39 cellular contexts compared by ENCODE assay signal in genomic region chr6:157524735-157525134, GRCh38.
"Had no signal": no experiment of that assay in that cellular context is flagged by ENCODE, and none has a peak within 500 bp of the region (broad histone marks: within the 10 kb centered on the region; RNA-seq: fewer than 3 reads in every experiment).

No MANE protein-coding gene starts in this region.

- H3K27ac ChIP-seq: ascending aorta, cardiac muscle cell, VCaP had no signal

- H3K9me3 ChIP-seq: ascending aorta had no signal

- H3K27me3 ChIP-seq: ascending aorta, cardiac muscle cell had no signal

- H3K36me3 ChIP-seq: ascending aorta, cardiac muscle cell had no signal

- H3K27ac Mint-ChIP-seq: activated CD4-positive, alpha-beta memory T cell treated with anti-CD3 and anti-CD28 coated beads, Interleukin-2, amount 10 ng/mL, durations not matched to agents 7 days and 5 days; activated CD4-positive, alpha-beta T cell treated with anti-CD3 and anti-CD28 coated beads for 36 hours; activated CD4-positive, alpha-beta T cell treated with anti-CD3 and anti-CD28 coated beads, Interleukin-2, amount 10 ng/mL, durations not matched to agents 7 days and 5 days; activated CD8-positive, alpha-beta memory T cell treated with anti-CD3 and anti-CD28 coated beads, Interleukin-2, amount 10 ng/mL, durations not matched to agents 7 days and 5 days; activated CD8-positive, alpha-beta T cell treated with anti-CD3 and anti-CD28 coated beads, Interleukin-2, amount 10 ng/mL, durations not matched to agents 7 days and 5 days; activated naive CD4-positive, alpha-beta T cell treated with anti-CD3 and anti-CD28 coated beads, Interleukin-2, amount 10 ng/mL, durations not matched to agents 7 days and 5 days; activated naive CD4-positive, alpha-beta T cell treated with anti-CD3 and anti-CD28 coated beads, Interleukin-2, amount 50 U/mL, for 24 hours; activated naive CD8-positive, alpha-beta T cell; activated naive CD8-positive, alpha-beta T cell treated with anti-CD3 and anti-CD28 coated beads, Interleukin-2, amount 10 ng/mL, durations not matched to agents 7 days and 5 days; activated naive CD8-positive, alpha-beta T cell treated with anti-CD3 and anti-CD28 coated beads, Interleukin-2, amount 50 U/mL, for 24 hours; activated T-cell treated with anti-CD3 and anti-CD28 coated beads, Interleukin-2, amount 50 U/mL, for 24 hours; activated T-helper 2 cell treated with anti-CD3 and anti-CD28 coated beads, Interferon-gamma antibody, Interleukin-2, Interleukin-4, amounts not matched to agents 10 μg/mL and 5 μg/mL and 100 μg/mL, durations not matched to agents 14 hours and 24 hours and 36 hours; brain; T-helper 1 cell treated with Interleukin-12 subunit alpha and Interleukin-12 subunit beta and Interleukin-4 antibody, amounts not matched to agents 30 μg/mL and 1 μg/mL, for 36 hours; T-helper 2 cell treated with Interferon-gamma antibody and Interleukin-4, amounts not matched to agents 5 μg/mL and 100 μg/mL, for 36 hours had no signal

- H3K36me3 Mint-ChIP-seq: activated naive CD4-positive, alpha-beta T cell treated with anti-CD3 and anti-CD28 coated beads, Interleukin-2, amount 50 U/mL, for 24 hours; activated naive CD8-positive, alpha-beta T cell; brain had no signal

- DNase-seq: activated CD4-positive, alpha-beta memory T cell treated with anti-CD3 and anti-CD28 coated beads, Interleukin-2, amount 10 ng/mL, durations not matched to agents 7 days and 5 days; activated CD4-positive, alpha-beta T cell treated with anti-CD3 and anti-CD28 coated beads for 1 hour; activated CD4-positive, alpha-beta T cell treated with anti-CD3 and anti-CD28 coated beads for 36 hours; activated CD4-positive, alpha-beta T cell treated with anti-CD3 and anti-CD28 coated beads for 48 hours; activated CD4-positive, alpha-beta T cell treated with anti-CD3 and anti-CD28 coated beads, Interleukin-2, amount 10 ng/mL, durations not matched to agents 7 days and 5 days; activated CD4-positive, alpha-beta T cell treated with anti-CD3 and anti-CD28 coated beads, Interleukin-2, amount 50 U/mL, for 48 hours; activated CD4-positive, CD25-positive, alpha-beta regulatory T cell; activated CD8-positive, alpha-beta memory T cell treated with anti-CD3 and anti-CD28 coated beads for 24 hours; activated CD8-positive, alpha-beta memory T cell treated with anti-CD3 and anti-CD28 coated beads, Interleukin-2, amount 10 ng/mL, durations not matched to agents 7 days and 5 days; activated CD8-positive, alpha-beta memory T cell treated with anti-CD3 and anti-CD28 coated beads, Interleukin-2, amount 50 U/mL, for 48 hours; activated CD8-positive, alpha-beta T cell treated with anti-CD3 and anti-CD28 coated beads, Interleukin-2, amount 10 ng/mL, durations not matched to agents 7 days and 5 days; activated effector memory CD4-positive, alpha-beta T cell treated with Interleukin-2 at 50 U/mL for 16 hours; activated gamma-delta T cell; activated naive CD4-positive, alpha-beta T cell treated with anti-CD3 and anti-CD28 coated beads, Interleukin-2, amount 10 ng/mL, durations not matched to agents 7 days and 5 days; activated naive CD4-positive, alpha-beta T cell treated with Interleukin-2 at 50 U/mL for 16 hours; activated naive CD8-positive, alpha-beta T cell treated with anti-CD3 and anti-CD28 coated beads, Interleukin-2, amount 10 ng/mL, durations not matched to agents 7 days and 5 days; activated naive CD8-positive, alpha-beta T cell treated with anti-CD3 and anti-CD28 coated beads, Interleukin-2, amount 50 U/mL, for 24 hours; activated T-cell treated with anti-CD3 and anti-CD28 coated beads, Interleukin-2, amount 50 U/mL, for 24 hours; activated T-cell treated with anti-CD3 and anti-CD28 coated beads, Interleukin-2, amount 50 U/mL, for 48 hours; amygdala; anterior cingulate cortex; caudate nucleus; cerebellar nuclear complex; T-helper 1 cell; T-helper 2 cell; T-helper 9 cell had no signal

- H3K4me3 ChIP-seq: ascending aorta, cardiac muscle cell had no signal

- H3K27me3 Mint-ChIP-seq: activated CD4-positive, alpha-beta memory T cell treated with anti-CD3 and anti-CD28 coated beads, Interleukin-2, amount 10 ng/mL, durations not matched to agents 7 days and 5 days; activated CD4-positive, alpha-beta T cell treated with anti-CD3 and anti-CD28 coated beads for 36 hours; activated CD4-positive, alpha-beta T cell treated with anti-CD3 and anti-CD28 coated beads, Interleukin-2, amount 10 ng/mL, durations not matched to agents 7 days and 5 days; activated CD8-positive, alpha-beta memory T cell treated with anti-CD3 and anti-CD28 coated beads, Interleukin-2, amount 10 ng/mL, durations not matched to agents 7 days and 5 days; activated naive CD4-positive, alpha-beta T cell treated with anti-CD3 and anti-CD28 coated beads, Interleukin-2, amount 50 U/mL, for 24 hours; activated naive CD8-positive, alpha-beta T cell; activated naive CD8-positive, alpha-beta T cell treated with anti-CD3 and anti-CD28 coated beads, Interleukin-2, amount 10 ng/mL, durations not matched to agents 7 days and 5 days; activated naive CD8-positive, alpha-beta T cell treated with anti-CD3 and anti-CD28 coated beads, Interleukin-2, amount 50 U/mL, for 24 hours; activated T-cell treated with anti-CD3 and anti-CD28 coated beads, Interleukin-2, amount 50 U/mL, for 24 hours; brain; central memory CD8-positive, alpha-beta T cell had no signal

- ATAC-seq: activated CD4-positive, alpha-beta T cell treated with anti-CD3 and anti-CD28 coated beads for 36 hours; activated CD4-positive, CD25-positive, alpha-beta regulatory T cell treated with anti-CD3 and anti-CD28 coated beads, Interleukin-2, amount 50 U/mL, for 24 hours; activated CD8-positive, alpha-beta memory T cell treated with anti-CD3 and anti-CD28 coated beads, Interleukin-2, amount 10 ng/mL, durations not matched to agents 7 days and 5 days; activated CD8-positive, alpha-beta T cell treated with anti-CD3 and anti-CD28 coated beads, Interleukin-2, amount 10 ng/mL, durations not matched to agents 7 days and 5 days; activated naive CD8-positive, alpha-beta T cell treated with anti-CD3 and anti-CD28 coated beads, Interleukin-2, amount 50 U/mL, for 24 hours had no signal

- FAIRE-seq: bronchial epithelial cell, TTC549 had no signal

- H3K4me3 Mint-ChIP-seq: activated CD4-positive, alpha-beta memory T cell treated with anti-CD3 and anti-CD28 coated beads, Interleukin-2, amount 10 ng/mL, durations not matched to agents 7 days and 5 days; activated CD4-positive, alpha-beta T cell treated with anti-CD3 and anti-CD28 coated beads for 36 hours; activated CD4-positive, alpha-beta T cell treated with anti-CD3 and anti-CD28 coated beads, Interleukin-2, amount 10 ng/mL, durations not matched to agents 7 days and 5 days; activated CD8-positive, alpha-beta memory T cell treated with anti-CD3 and anti-CD28 coated beads, Interleukin-2, amount 10 ng/mL, durations not matched to agents 7 days and 5 days; activated CD8-positive, alpha-beta T cell treated with anti-CD3 and anti-CD28 coated beads, Interleukin-2, amount 10 ng/mL, durations not matched to agents 7 days and 5 days; activated naive CD4-positive, alpha-beta T cell treated with anti-CD3 and anti-CD28 coated beads, Interleukin-2, amount 10 ng/mL, durations not matched to agents 7 days and 5 days; activated naive CD4-positive, alpha-beta T cell treated with anti-CD3 and anti-CD28 coated beads, Interleukin-2, amount 50 U/mL, for 24 hours; activated naive CD8-positive, alpha-beta T cell; activated naive CD8-positive, alpha-beta T cell treated with anti-CD3 and anti-CD28 coated beads, Interleukin-2, amount 10 ng/mL, durations not matched to agents 7 days and 5 days; activated naive CD8-positive, alpha-beta T cell treated with anti-CD3 and anti-CD28 coated beads, Interleukin-2, amount 50 U/mL, for 24 hours; activated T-cell treated with anti-CD3 and anti-CD28 coated beads, Interleukin-2, amount 50 U/mL, for 24 hours; brain; central memory CD8-positive, alpha-beta T cell; T-helper 1 cell treated with Interleukin-12 subunit alpha and Interleukin-12 subunit beta and Interleukin-4 antibody, amounts not matched to agents 30 μg/mL and 1 μg/mL, for 36 hours; T-helper 2 cell treated with Interferon-gamma antibody and Interleukin-4, amounts not matched to agents 5 μg/mL and 100 μg/mL, for 36 hours had no signal

- H3K9me3 Mint-ChIP-seq: activated naive CD4-positive, alpha-beta T cell treated with anti-CD3 and anti-CD28 coated beads, Interleukin-2, amount 50 U/mL, for 24 hours; activated naive CD8-positive, alpha-beta T cell treated with anti-CD3 and anti-CD28 coated beads, Interleukin-2, amount 50 U/mL, for 24 hours; activated T-cell treated with anti-CD3 and anti-CD28 coated beads, Interleukin-2, amount 50 U/mL, for 24 hours; central memory CD8-positive, alpha-beta T cell had no signal
